Comparison of ENCODE assay signal across 19 cellular contexts in the genomic region with DNA sequence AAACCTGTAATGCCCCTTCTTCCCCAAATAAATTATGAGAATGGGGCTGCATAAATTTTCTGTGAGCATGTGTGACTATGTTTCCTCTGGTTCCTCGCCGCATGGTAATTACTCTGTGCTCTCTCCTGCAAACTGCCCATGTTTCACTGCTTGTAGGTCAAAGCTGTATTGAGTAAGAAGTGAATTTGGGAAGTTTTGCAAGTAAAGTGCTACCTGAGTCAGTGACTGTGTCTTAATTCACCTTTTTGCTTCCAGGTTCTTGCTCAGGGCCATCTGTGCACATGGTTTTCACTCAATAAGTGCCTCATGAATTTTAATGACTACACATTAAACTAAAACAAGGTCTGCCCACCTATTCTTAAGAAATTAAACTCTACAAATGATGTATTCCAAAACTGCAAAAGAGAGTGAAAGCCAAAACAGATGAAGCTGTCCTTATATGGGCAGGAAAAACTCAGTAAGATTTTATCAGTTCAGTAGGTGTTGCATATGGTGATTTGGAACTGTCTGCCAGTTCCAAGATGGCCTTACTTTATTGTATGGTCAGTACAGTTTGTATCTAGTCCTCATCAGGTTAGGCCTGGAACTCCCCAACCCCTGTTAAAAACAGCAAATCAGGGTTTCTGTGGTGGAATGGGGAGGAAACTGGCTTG.
DNase-seq lines count a peak whose midpoint lies in the region; ATAC-seq and TF ChIP-seq lines count a peak whose summit lies in the region.
"Had no signal": no experiment of that assay in that cellular context is flagged by ENCODE, and none has a peak within 500 bp of the region (broad histone marks: within the 10 kb centered on the region; RNA-seq: fewer than 3 reads in every experiment).

No MANE protein-coding gene starts in this region.

- peak overlapping the region; percentile 43; the same call in 1 of the 2 replicates for H3K23ac ChIP-seq in IMR-90 (ENCODE audit: low read depth, low read length)

- no peaks in the 10 kb centered on the region for H3K36me3 Mint-ChIP-seq in stimulated activated effector memory CD8-positive, alpha-beta T cell treated with anti-CD3 and anti-CD28 coated beads, Interleukin-12 subunit alpha, Interleukin-12 subunit beta, amount 100 ng/mL, for 72 hours

- H3K79me1 ChIP-seq in IMR-90 (ENCODE audit: low read depth in 1 of 2, low read length in 2 of 2) = peaks cover 53 to 66% of the 10 kb centered on the region in 2 experiments

- H2BK15ac ChIP-seq in IMR-90 (ENCODE audit: low read depth, low read length) = no peak overlapping the region

- no peaks in the 10 kb centered on the region for H3K9me3 Mint-ChIP-seq in stimulated activated effector memory CD8-positive, alpha-beta T cell treated with anti-CD3 and anti-CD28 coated beads, Interleukin-12 subunit alpha, Interleukin-12 subunit beta, amount 100 ng/mL, for 72 hours
- H3K9me3 Mint-ChIP-seq: naive B cell had no signal

- peaks cover 38% of the 10 kb centered on the region for H4K20me1 ChIP-seq in IMR-90 (ENCODE audit: insufficient read depth, low read length)
- no peaks in the 10 kb centered on the region for H4K20me1 ChIP-seq in OCI-LY7 (ENCODE audit: insufficient read depth, low read length)

- DNase-seq in DMS 273 (lab: John Stamatoyannopoulos, UW; ENCODE audit: unreplicated experiment) = peak; percentile 47
- DNase-seq in IMR-90 = no peak
- no peak for DNase-seq in coronary artery (ENCODE audit: low spot score)
- DNase-seq in stimulated activated effector memory CD8-positive, alpha-beta T cell treated with anti-CD3 and anti-CD28 coated beads, Interleukin-12 subunit alpha, Interleukin-12 subunit beta, amount 100 ng/mL, for 72 hours (ENCODE audit: low spot score in 2 of 2) = no peak
- no peak for DNase-seq in gastrocnemius medialis
- DNase-seq in kidney glomerular epithelial cell (lab: John Stamatoyannopoulos, UW) = no peak
- DNase-seq in OCI-LY7 (ENCODE audit: low spot score) = no peak
- DNase-seq: activated CD4-positive, alpha-beta T cell treated with anti-CD3 and anti-CD28 coated beads, Interleukin-2, amount 50 U/mL, for 4 hours; activated effector memory CD4-positive, alpha-beta T cell treated with anti-CD3 and anti-CD28 coated beads, Interleukin-2, amount 50 U/mL, for 16 hours; AML-193; Calu3; dorsolateral prefrontal cortex; erythroblast; naive B cell; NCI-H1436; NCI-H2171; NCI-H69 had no signal

- no peak overlapping the region for H2BK5ac ChIP-seq in IMR-90 (ENCODE audit: low read depth, low read length, poor library complexity, severe bottlenecking)

- H2BK20ac ChIP-seq in IMR-90 (ENCODE audit: low read depth, low read length) = no peak overlapping the region

- no peak overlapping the region for H2AK9ac ChIP-seq in IMR-90 (replicated peaks; ENCODE audit: low read depth, low read length, poor library complexity)

- no peak overlapping the region for H3K56ac ChIP-seq in IMR-90 (ENCODE audit: extremely low read depth, insufficient read depth, low read length)

- no peak overlapping the region for H3K14ac ChIP-seq in IMR-90 (replicated peaks; ENCODE audit: low read depth, low read length)

- BruUV-seq in IMR-90 (replicated peaks; lab: Mats Ljungman, UMichigan) (no TSS peak), OCI-LY7 (replicated peaks; lab: Mats Ljungman, UMichigan) (no TSS peak)

- H3K4me3 ChIP-seq in IMR-90 (ENCODE audit: insufficient read depth, low read depth, low read length) (no peak overlapping the region), coronary artery (no peak overlapping the region), gastrocnemius medialis (no peak overlapping the region), OCI-LY7 (ENCODE audit: low read depth, low read length, poor library complexity, severe bottlenecking) (no peak overlapping the region)
- H3K4me3 ChIP-seq: dorsolateral prefrontal cortex, smooth muscle cell had no signal

- H3K4me1 ChIP-seq in IMR-90 (ENCODE audit: control insufficient read depth, insufficient read depth, low read length) = peaks cover 14% of the 10 kb centered on the region; the same call in 1 of the 2 replicates
- peaks cover 5 to 15% of the 10 kb centered on the region in 2 donors for H3K4me1 ChIP-seq in gastrocnemius medialis
- H3K4me1 ChIP-seq in OCI-LY7 (ENCODE audit: insufficient read depth, low read length, poor library complexity, severe bottlenecking) = peaks cover 14% of the 10 kb centered on the region
- H3K4me1 ChIP-seq: parathyroid adenoma had no signal

- no peak overlapping the region for H2AFZ ChIP-seq in IMR-90 (replicated peaks; ENCODE audit: low read length, poor library complexity)
- H2AFZ ChIP-seq in OCI-LY7 (ENCODE audit: low read length) = no peak overlapping the region
- H2AFZ ChIP-seq: parathyroid adenoma had no signal

- H3K18ac ChIP-seq in IMR-90 (ENCODE audit: low read depth, low read length) = no peak overlapping the region

- in situ Hi-C loops in IMR-90 (cut with MboI; ENCODE audit: low sequenced_read_pairs) (no loop called here), gastrocnemius medialis (cut with MboI; ENCODE audit: low sequenced_read_pairs in 4 of 4) (no loop called here)

- H3K27ac ChIP-seq in IMR-90 (ENCODE audit: insufficient read depth, low read length) (no peak overlapping the region), coronary artery (peak overlapping the region; percentile 2 to 68), gastrocnemius medialis (no peak overlapping the region), OCI-LY7 (ENCODE audit: low read depth, low read length, poor library complexity, severe bottlenecking) (no peak overlapping the region)
- H3K27ac ChIP-seq: dorsolateral prefrontal cortex, parathyroid adenoma had no signal

- H3K4me2 ChIP-seq in IMR-90 (ENCODE audit: low read depth, low read length) (no peak overlapping the region), OCI-LY7 (ENCODE audit: low read length) (no peak overlapping the region)
- H3K4me2 ChIP-seq: smooth muscle cell had no signal

- no peaks in the 10 kb centered on the region for H3K79me2 ChIP-seq in OCI-LY7 (ENCODE audit: insufficient read depth, low read depth, low read length)

- H3K36me3 ChIP-seq in IMR-90 (ENCODE audit: control insufficient read depth, insufficient read depth, low read length) (peaks cover 11% of the 10 kb centered on the region), gastrocnemius medialis (no peaks in the 10 kb centered on the region), OCI-LY7 (ENCODE audit: insufficient read depth, low read length) (peaks cover 18% of the 10 kb centered on the region)

- no CpG with 5 or more reads among the region's 2 CpGs for WGBS in IMR-90 (ENCODE audit: extremely low coverage in 2 of 2, insufficient read length in 1 of 2), 2 experiments

- POLR2A ChIA-PET in IMR-90 (lab: Charles Lee; ENCODE audit: unreplicated experiment) = no interaction called here
- POLR2A ChIA-PET in OCI-LY7 (lab: Charles Lee) = interaction anchor here (1.1 to 4.2 kb wide), 3 partner anchors 8 to 33 kb away, joined by 3 to 22 read pairs (median 4); no protein-coding TSS in a partner anchor

- ATAC-seq in IMR-90 (ENCODE audit: low read depth) (no peak), gastrocnemius medialis (no peak)
- peak; percentile 74 for ATAC-seq in stimulated activated effector memory CD8-positive, alpha-beta T cell treated with anti-CD3 and anti-CD28 coated beads, Interleukin-12 subunit alpha, Interleukin-12 subunit beta, amount 100 ng/mL, for 72 hours

- CTCF ChIA-PET in IMR-90 (lab: Yijun Ruan, JAX) = no interaction called here
- CTCF ChIA-PET in OCI-LY7 (lab: Charles Lee; ENCODE audit: unreplicated experiment) = no interaction called here

- H3K27me3 ChIP-seq in IMR-90 (ENCODE audit: control insufficient read depth, insufficient read depth, low read length) (no peaks in the 10 kb centered on the region), gastrocnemius medialis (no peaks in the 10 kb centered on the region)
- H3K27me3 ChIP-seq: dorsolateral prefrontal cortex had no signal

- H3K4me1 Mint-ChIP-seq in stimulated activated effector memory CD8-positive, alpha-beta T cell treated with anti-CD3 and anti-CD28 coated beads, Interleukin-12 subunit alpha, Interleukin-12 subunit beta, amount 100 ng/mL, for 72 hours = peaks cover 52% of the 10 kb centered on the region

- no peak overlapping the region for H3K4me3 Mint-ChIP-seq in stimulated activated effector memory CD8-positive, alpha-beta T cell treated with anti-CD3 and anti-CD28 coated beads, Interleukin-12 subunit alpha, Interleukin-12 subunit beta, amount 100 ng/mL, for 72 hours
- H3K4me3 Mint-ChIP-seq: naive B cell had no signal

- no peaks in the 10 kb centered on the region for H3K9me3 ChIP-seq in IMR-90 (ENCODE audit: control insufficient read depth, insufficient read depth, low read length)
- H3K9me3 ChIP-seq in gastrocnemius medialis = no peaks in the 10 kb centered on the region
- H3K9me3 ChIP-seq in OCI-LY7 (ENCODE audit: low read length) = peaks cover 5% of the 10 kb centered on the region; the same call in 1 of the 2 replicates

- 0 out of 4 replicates have a peak overlapping the region, but pooled peaks of 1 of the 2 experiments have one; percentile 6 for H4K8ac ChIP-seq in IMR-90 (ENCODE audit: low read depth in 2 of 2, low read length in 2 of 2)

- peaks cover 35% of the 10 kb centered on the region for H3K9me1 ChIP-seq in IMR-90 (ENCODE audit: insufficient read depth, low read length)

- no peak overlapping the region for H4K5ac ChIP-seq in IMR-90 (ENCODE audit: low read depth, low read length)

- H4K91ac ChIP-seq in IMR-90 (ENCODE audit: insufficient read depth, low read depth, low read length) = no peak overlapping the region

- H3K4ac ChIP-seq in IMR-90 (ENCODE audit: low read depth, low read length) = no peak overlapping the region

- TF ChIP-seq CTCF in IMR-90 (conservative IDR thresholded peaks at IDR 0.05; ENCODE audit: low read depth, low read length) (no peak), coronary artery (IDR thresholded peaks at IDR 0.05) (no peak), gastrocnemius medialis (IDR thresholded peaks at IDR 0.05 in 4 of 5, conservative IDR thresholded peaks at IDR 0.05 in 1 of 5) (no peak), OCI-LY7 (conservative IDR thresholded peaks at IDR 0.05; ENCODE audit: low read length) (no peak)

- H2BK120ac ChIP-seq in IMR-90 (ENCODE audit: low read depth, low read length) = no peak overlapping the region

- peak overlapping the region; percentile 55 for H3K27ac Mint-ChIP-seq in stimulated activated effector memory CD8-positive, alpha-beta T cell treated with anti-CD3 and anti-CD28 coated beads, Interleukin-12 subunit alpha, Interleukin-12 subunit beta, amount 100 ng/mL, for 72 hours

- no peak for TF ChIP-seq RAD21 in IMR-90 (IDR thresholded peaks at IDR 0.05; ENCODE audit: low read length)

- TF ChIP-seq POLR2A in IMR-90 (IDR thresholded peaks at IDR 0.05; ENCODE audit: low read depth, low read length) (no peak), gastrocnemius medialis (IDR thresholded peaks at IDR 0.05) (no peak)

- H2AK5ac ChIP-seq in IMR-90 (ENCODE audit: low read depth, low read length) = no peak overlapping the region

- H3K9me2 ChIP-seq in OCI-LY7 (ENCODE audit: insufficient read depth, low read length) = no peaks in the 10 kb centered on the region

- dilution Hi-C loops in IMR-90 (cut with HindIII; ENCODE audit: low sequenced_read_pairs, unreplicated experiment) = no loop called here

- no peak overlapping the region for H3K9ac ChIP-seq in IMR-90 (ENCODE audit: low read depth, low read length)
- H3K9ac ChIP-seq: parathyroid adenoma had no signal

- intact Hi-C loops in IMR-90 (cut with micrococcal nuclease) (no loop called here), gastrocnemius medialis (cut with DNase I; ENCODE audit: low total_unique reads) (no loop called here), OCI-LY7 (cut with micrococcal nuclease; ENCODE audit: unreplicated experiment) (no loop called here)

Comparison
In these comparisons a context has a peak if more than half of its experiments do, and no peak if none do; other contexts are left out.
1. H3K27ac ChIP-seq: peak in coronary artery (2 of 2); none in IMR-90 (single experiment), gastrocnemius medialis (0 of 4) and OCI-LY7 (single experiment).